In the genomic region with DNA sequence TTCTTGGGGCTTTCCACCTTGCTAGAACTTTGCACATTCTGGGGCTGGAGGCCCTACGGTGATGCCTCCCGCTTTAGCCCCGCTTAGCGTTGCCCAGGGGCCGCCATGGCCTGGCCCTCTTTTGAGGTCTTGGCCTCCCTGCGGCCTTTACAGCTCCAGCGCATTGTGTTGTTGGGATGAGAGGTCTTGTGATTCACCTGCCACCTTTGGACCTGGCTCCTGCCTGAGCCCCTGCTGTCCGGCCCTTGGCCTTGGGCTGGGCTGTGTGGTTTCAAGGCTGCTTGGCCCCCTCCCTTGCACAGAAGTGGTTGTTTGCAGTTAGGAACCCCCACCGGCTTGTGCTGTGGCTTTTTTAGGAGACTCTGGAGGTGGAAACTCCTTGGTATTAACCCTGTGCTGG, we compare ENCODE assay signal across 1 cellular context.
TF ChIP-seq lines count a peak whose summit lies in the region.

No MANE protein-coding gene starts in this region.

TF ChIP-seq in GM23338, 12 proteins besides CTCF, POLR2A, EP300 and RAD21 (continued from another document):
- TF ChIP-seq, protein P1, sequence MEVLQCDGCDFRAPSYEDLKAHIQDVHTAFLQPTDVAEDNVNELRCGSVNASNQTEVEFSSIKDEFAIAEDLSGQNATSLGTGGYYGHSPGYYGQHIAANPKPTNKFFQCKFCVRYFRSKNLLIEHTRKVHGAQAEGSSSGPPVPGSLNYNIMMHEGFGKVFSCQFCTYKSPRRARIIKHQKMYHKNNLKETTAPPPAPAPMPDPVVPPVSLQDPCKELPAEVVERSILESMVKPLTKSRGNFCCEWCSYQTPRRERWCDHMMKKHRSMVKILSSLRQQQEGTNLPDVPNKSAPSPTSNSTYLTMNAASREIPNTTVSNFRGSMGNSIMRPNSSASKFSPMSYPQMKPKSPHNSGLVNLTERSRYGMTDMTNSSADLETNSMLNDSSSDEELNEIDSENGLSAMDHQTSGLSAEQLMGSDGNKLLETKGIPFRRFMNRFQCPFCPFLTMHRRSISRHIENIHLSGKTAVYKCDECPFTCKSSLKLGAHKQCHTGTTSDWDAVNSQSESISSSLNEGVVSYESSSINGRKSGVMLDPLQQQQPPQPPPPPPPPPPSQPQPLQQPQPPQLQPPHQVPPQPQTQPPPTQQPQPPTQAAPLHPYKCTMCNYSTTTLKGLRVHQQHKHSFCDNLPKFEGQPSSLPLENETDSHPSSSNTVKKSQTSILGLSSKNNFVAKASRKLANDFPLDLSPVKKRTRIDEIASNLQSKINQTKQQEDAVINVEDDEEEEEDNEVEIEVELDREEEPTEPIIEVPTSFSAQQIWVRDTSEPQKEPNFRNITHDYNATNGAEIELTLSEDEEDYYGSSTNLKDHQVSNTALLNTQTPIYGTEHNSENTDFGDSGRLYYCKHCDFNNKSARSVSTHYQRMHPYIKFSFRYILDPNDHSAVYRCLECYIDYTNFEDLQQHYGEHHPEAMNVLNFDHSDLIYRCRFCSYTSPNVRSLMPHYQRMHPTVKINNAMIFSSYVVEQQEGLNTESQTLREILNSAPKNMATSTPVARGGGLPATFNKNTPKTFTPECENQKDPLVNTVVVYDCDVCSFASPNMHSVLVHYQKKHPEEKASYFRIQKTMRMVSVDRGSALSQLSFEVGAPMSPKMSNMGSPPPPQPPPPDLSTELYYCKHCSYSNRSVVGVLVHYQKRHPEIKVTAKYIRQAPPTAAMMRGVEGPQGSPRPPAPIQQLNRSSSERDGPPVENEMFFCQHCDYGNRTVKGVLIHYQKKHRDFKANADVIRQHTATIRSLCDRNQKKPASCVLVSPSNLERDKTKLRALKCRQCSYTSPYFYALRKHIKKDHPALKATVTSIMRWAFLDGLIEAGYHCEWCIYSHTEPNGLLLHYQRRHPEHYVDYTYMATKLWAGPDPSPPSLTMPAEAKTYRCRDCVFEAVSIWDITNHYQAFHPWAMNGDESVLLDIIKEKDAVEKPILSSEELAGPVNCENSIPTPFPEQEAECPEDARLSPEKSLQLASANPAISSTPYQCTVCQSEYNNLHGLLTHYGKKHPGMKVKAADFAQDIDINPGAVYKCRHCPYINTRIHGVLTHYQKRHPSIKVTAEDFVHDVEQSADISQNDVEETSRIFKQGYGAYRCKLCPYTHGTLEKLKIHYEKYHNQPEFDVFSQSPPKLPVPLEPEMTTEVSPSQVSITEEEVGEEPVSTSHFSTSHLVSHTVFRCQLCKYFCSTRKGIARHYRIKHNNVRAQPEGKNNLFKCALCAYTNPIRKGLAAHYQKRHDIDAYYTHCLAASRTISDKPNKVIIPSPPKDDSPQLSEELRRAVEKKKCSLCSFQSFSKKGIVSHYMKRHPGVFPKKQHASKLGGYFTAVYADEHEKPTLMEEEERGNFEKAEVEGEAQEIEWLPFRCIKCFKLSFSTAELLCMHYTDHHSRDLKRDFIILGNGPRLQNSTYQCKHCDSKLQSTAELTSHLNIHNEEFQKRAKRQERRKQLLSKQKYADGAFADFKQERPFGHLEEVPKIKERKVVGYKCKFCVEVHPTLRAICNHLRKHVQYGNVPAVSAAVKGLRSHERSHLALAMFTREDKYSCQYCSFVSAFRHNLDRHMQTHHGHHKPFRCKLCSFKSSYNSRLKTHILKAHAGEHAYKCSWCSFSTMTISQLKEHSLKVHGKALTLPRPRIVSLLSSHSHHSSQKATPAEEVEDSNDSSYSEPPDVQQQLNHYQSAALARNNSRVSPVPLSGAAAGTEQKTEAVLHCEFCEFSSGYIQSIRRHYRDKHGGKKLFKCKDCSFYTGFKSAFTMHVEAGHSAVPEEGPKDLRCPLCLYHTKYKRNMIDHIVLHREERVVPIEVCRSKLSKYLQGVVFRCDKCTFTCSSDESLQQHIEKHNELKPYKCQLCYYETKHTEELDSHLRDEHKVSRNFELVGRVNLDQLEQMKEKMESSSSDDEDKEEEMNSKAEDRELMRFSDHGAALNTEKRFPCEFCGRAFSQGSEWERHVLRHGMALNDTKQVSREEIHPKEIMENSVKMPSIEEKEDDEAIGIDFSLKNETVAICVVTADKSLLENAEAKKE (CRISPR knock-in tag; IDR thresholded peaks at IDR 0.05) = no peak
- no peak for TF ChIP-seq NANOG (IDR thresholded peaks at IDR 0.05; ENCODE audit: borderline replicate concordance)
- TF ChIP-seq, protein P2, sequence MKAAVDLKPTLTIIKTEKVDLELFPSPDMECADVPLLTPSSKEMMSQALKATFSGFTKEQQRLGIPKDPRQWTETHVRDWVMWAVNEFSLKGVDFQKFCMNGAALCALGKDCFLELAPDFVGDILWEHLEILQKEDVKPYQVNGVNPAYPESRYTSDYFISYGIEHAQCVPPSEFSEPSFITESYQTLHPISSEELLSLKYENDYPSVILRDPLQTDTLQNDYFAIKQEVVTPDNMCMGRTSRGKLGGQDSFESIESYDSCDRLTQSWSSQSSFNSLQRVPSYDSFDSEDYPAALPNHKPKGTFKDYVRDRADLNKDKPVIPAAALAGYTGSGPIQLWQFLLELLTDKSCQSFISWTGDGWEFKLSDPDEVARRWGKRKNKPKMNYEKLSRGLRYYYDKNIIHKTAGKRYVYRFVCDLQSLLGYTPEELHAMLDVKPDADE (IDR thresholded peaks at IDR 0.05) = no peak
- no peak for TF ChIP-seq CREB1 (CRISPR knock-in tag; IDR thresholded peaks at IDR 0.05; ENCODE audit: low read depth)
- no peak for TF ChIP-seq ZNF331 (CRISPR knock-in tag; IDR thresholded peaks at IDR 0.05; ENCODE audit: low read depth)
- TF ChIP-seq JUNB (IDR thresholded peaks at IDR 0.05; ENCODE audit: unreplicated experiment) = no peak
TF ChIP-seq in GM23338: peak in this region for 0.
